Comparison of ENCODE assay signal across 18 cellular contexts in genomic region chr14:72256055-72256454, GRCh38.
DNase-seq lines count a peak whose midpoint lies in the region; FAIRE-seq and TF ChIP-seq lines count a peak whose summit lies in the region.
"Had no signal": no experiment of that assay in that cellular context is flagged by ENCODE, and none has a peak within 500 bp of the region (broad histone marks: within the 10 kb centered on the region; RNA-seq: fewer than 3 reads in every experiment).

No MANE protein-coding gene starts in this region.

- FAIRE-seq in urothelium cell line (lab: Jason Lieb, UNC), result peak; percentile 46

- no peak overlapping the region for H3K4me3 ChIP-seq in esophagus muscularis mucosa
- H3K4me3 ChIP-seq: dorsolateral prefrontal cortex, lung had no signal

- H3K27me3 ChIP-seq in esophagus muscularis mucosa, result no peaks in the 10 kb centered on the region
- H3K27me3 ChIP-seq: dorsolateral prefrontal cortex had no signal

- no peak for TF ChIP-seq POLR2A in esophagus muscularis mucosa (IDR thresholded peaks at IDR 0.05; ENCODE audit: low read depth)

- H3K4me1 ChIP-seq in esophagus muscularis mucosa, result no peaks in the 10 kb centered on the region

- H3K36me3 ChIP-seq in esophagus muscularis mucosa, result no peaks in the 10 kb centered on the region

- peaks cover 0 to 5% (median 0%) of the 10 kb centered on the region in 4 donors for H3K9me3 ChIP-seq in esophagus muscularis mucosa

- WGBS in esophagus muscularis mucosa, result 100% methylated on average over 1 of the region's 1 CpG

- TF ChIP-seq EP300 in esophagus muscularis mucosa (IDR thresholded peaks at IDR 0.05), result no peak

- intact Hi-C loops in esophagus muscularis mucosa (cut with DNase I), result no loop called here

- DNase-seq in stimulated activated CD4-positive, alpha-beta T cell treated with anti-CD3 and anti-CD28 coated beads, Interleukin-1b, Interleukin-23, amount 100 ng/mL, for 48 hours, result peak; percentile 33
- DNase-seq in stimulated activated CD4-positive, alpha-beta T cell treated with anti-CD3 and anti-CD28 coated beads, Interleukin-12 subunit alpha, Interleukin-12 subunit beta, amount 100 ng/mL, for 4 hours, result no peak
- DNase-seq in RKO (ENCODE audit: low spot score), result peak; percentile 65
- DNase-seq in esophagus muscularis mucosa (ENCODE audit: extremely low spot score), result peak; percentile 8
- peak; percentile 72 for DNase-seq in urothelium cell line (ENCODE audit: low spot score)
- DNase-seq in Ammon's horn (ENCODE audit: low spot score), result no peak
- no peak for DNase-seq in foreskin melanocyte
- DNase-seq: activated B cell treated with CpG ODN at 0.5 μM for 24 hours; activated CD8-positive, alpha-beta memory T cell treated with anti-CD3 and anti-CD28 coated beads, Interleukin-2, amount 50 U/mL, for 48 hours; activated naive CD8-positive, alpha-beta T cell treated with anti-CD3 and anti-CD28 coated beads, Interleukin-2, amount 10 ng/mL, durations not matched to agents 7 days and 5 days; dorsolateral prefrontal cortex; H9; naive B cell; NCI-H1930; NCI-H446 treated with DMSO at 0.1 percent for 48 hours; stimulated activated CD4-positive, alpha-beta T cell treated with anti-CD3 and anti-CD28 coated beads, Interleukin-2, amount 100 ng/mL, for 24 hours had no signal

- no peak overlapping the region for H3K27ac ChIP-seq in esophagus muscularis mucosa (replicated peaks in 1 of 4)
- H3K27ac ChIP-seq: dorsolateral prefrontal cortex, HL-60 had no signal

- no peak for TF ChIP-seq CTCF in esophagus muscularis mucosa (IDR thresholded peaks at IDR 0.05)

Comparison
In these comparisons a context has a peak if more than half of its experiments do, and no peak if none do; other contexts are left out.
1. DNase-seq: peak in stimulated activated CD4-positive, alpha-beta T cell treated with anti-CD3 and anti-CD28 coated beads, Interleukin-1b, Interleukin-23, amount 100 ng/mL, for 48 hours (single experiment), RKO (single experiment), esophagus muscularis mucosa (single experiment) and urothelium cell line (single experiment); none in stimulated activated CD4-positive, alpha-beta T cell treated with anti-CD3 and anti-CD28 coated beads, Interleukin-12 subunit alpha, Interleukin-12 subunit beta, amount 100 ng/mL, for 4 hours (single experiment), Ammon's horn (single experiment) and foreskin melanocyte (single experiment).